26 cellular contexts compared by ENCODE assay signal in the genomic region with DNA sequence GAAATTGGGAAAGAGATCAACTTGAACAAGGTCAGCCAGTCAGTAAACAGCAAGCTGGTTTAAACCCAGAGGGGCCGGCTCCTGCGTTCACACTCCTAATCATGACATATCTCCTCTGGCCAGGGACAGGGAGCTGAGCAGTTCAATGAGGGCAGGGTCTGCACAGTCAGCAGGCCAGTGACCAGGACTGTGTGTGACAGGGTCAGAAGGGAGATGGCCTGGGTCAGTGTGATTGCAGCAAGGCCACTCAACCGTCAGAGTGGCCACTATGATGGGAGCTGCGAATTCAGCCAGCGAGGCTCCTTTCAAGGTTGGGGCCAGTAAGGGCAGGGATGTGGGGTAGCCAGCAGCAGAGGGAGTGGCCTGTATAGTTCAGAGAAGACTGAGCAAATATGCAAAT. TPM values are rescaled to one million over a fixed set of nuclear protein-coding genes. Genes with fewer than 3 reads are reported as not detected.
"Had no signal": no experiment of that assay in that cellular context is flagged by ENCODE, and none has a peak within 500 bp of the region (broad histone marks: within the 10 kb centered on the region; RNA-seq: fewer than 3 reads in every experiment).

No MANE protein-coding gene starts in this region.

- H3K4me3 Mint-ChIP-seq: activated CD8-positive, alpha-beta T cell treated with anti-CD3 and anti-CD28 coated beads for 36 hours; activated T-cell treated with anti-CD3 and anti-CD28 coated beads, Interleukin-2, amount 50 U/mL, for 72 hours; central memory CD8-positive, alpha-beta T cell; mesothelial cell of epicardium; naive B cell; neural crest cell; T-helper 17 cell; type B pancreatic cell had no signal

- H3K27ac ChIP-seq: gastrocnemius medialis, uterus had no signal

- H3K36me3 ChIP-seq: uterus had no signal

- H3K9me3 Mint-ChIP-seq: activated CD8-positive, alpha-beta T cell treated with anti-CD3 and anti-CD28 coated beads for 36 hours; activated T-cell treated with anti-CD3 and anti-CD28 coated beads, Interleukin-2, amount 50 U/mL, for 72 hours; central memory CD8-positive, alpha-beta T cell; mesothelial cell of epicardium; naive B cell; neural crest cell; type B pancreatic cell had no signal

- H3K4me1 Mint-ChIP-seq: central memory CD8-positive, alpha-beta T cell; mesothelial cell of epicardium; neural crest cell had no signal

- H3K9me3 ChIP-seq: gastrocnemius medialis, uterus had no signal

- H3K4me1 ChIP-seq: gastrocnemius medialis, uterus had no signal

- H3K4me3 ChIP-seq: gastrocnemius medialis, uterus had no signal

- H3K27ac Mint-ChIP-seq: activated CD8-positive, alpha-beta T cell treated with anti-CD3 and anti-CD28 coated beads for 36 hours; mesothelial cell of epicardium; T-helper 17 cell; type B pancreatic cell had no signal

- H3K27me3 Mint-ChIP-seq: activated CD8-positive, alpha-beta T cell treated with anti-CD3 and anti-CD28 coated beads for 36 hours; central memory CD8-positive, alpha-beta T cell; naive B cell; T-helper 17 cell; type B pancreatic cell had no signal

- DNase-seq: activated CD4-positive, alpha-beta T cell treated with anti-CD3 and anti-CD28 coated beads, Interleukin-2, amount 50 U/mL, for 1 hour; activated CD4-positive, CD25-positive, alpha-beta regulatory T cell treated with anti-CD3 and anti-CD28 coated beads, Interleukin-2, amount 50 U/mL, for 72 hours; activated CD8-positive, alpha-beta T cell treated with anti-CD3 and anti-CD28 coated beads for 36 hours; activated naive CD4-positive, alpha-beta T cell; activated T-cell treated with anti-CD3 and anti-CD28 coated beads, Interleukin-2, amount 50 U/mL, for 72 hours; effector CD8-positive, alpha-beta T cell; gastrocnemius medialis; glutamatergic neuron; left ventricle myocardium superior; naive B cell; occipital lobe; stimulated activated CD4-positive, alpha-beta T cell treated with anti-CD3 and anti-CD28 coated beads, Interleukin-2, amount 100 ng/mL, for 48 hours; stimulated activated naive CD8-positive, alpha-beta T cell treated with anti-CD3 and anti-CD28 coated beads, Interleukin-15, Interleukin-2, amounts not matched to agents 100 U/mL and 50 U/mL, for 24 hours; substantia nigra; T-helper 17 cell; T1000; uterus had no signal

- H3K27me3 ChIP-seq: gastrocnemius medialis, uterus had no signal

- ATAC-seq: activated CD8-positive, alpha-beta T cell treated with anti-CD3 and anti-CD28 coated beads for 36 hours; activated T-cell treated with anti-CD3 and anti-CD28 coated beads, Interleukin-2, amount 50 U/mL, for 72 hours; gastrocnemius medialis; left ventricle myocardium superior; right cardiac atrium; stimulated activated naive CD8-positive, alpha-beta T cell treated with anti-CD3 and anti-CD28 coated beads, Interleukin-15, Interleukin-2, amounts not matched to agents 100 U/mL and 50 U/mL, for 24 hours; T-helper 17 cell had no signal

RNA-seq across cellular contexts. Expression of a gene that starts 20.9 kb away (rescaled TPM):
- total RNA-seq: activated CD8-positive, alpha-beta T cell treated with anti-CD3 and anti-CD28 coated beads for 36 hours; activated T-cell treated with anti-CD3 and anti-CD28 coated beads, Interleukin-2, amount 50 U/mL, for 72 hours; bronchial epithelial cell; dermis microvascular lymphatic vessel endothelial cell; epithelial cell of proximal tubule; gastrocnemius medialis; left ventricle myocardium superior; mesothelial cell of epicardium; neural crest cell; occipital lobe; right cardiac atrium; T-helper 17 cell; uterus had no signal
- polyA plus RNA-seq: right cardiac atrium, thymus had no signal
